18 cellular contexts compared by ENCODE assay signal in the genomic region with DNA sequence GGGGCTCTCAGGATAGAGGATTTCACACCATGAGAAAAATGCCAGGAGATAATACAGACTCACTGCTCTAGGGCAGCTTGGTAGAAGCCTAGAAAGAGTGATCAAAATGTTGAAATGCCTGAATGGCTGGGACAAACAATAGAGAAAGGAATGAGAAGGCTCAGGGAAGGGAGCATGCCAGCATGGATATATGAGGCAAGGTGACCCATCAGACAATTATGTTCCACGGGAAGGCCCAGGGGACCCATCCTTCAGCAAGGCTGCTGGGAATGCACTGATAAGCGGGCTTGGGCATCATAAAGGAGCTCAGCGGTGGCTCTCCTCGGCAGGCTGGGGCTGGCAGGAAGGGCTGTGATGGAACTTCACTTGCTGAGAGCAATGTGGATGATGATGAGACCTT. TPM values are rescaled to one million over a fixed set of nuclear protein-coding genes. Genes with fewer than 3 reads are reported as not detected.
DNase-seq lines count a peak whose midpoint lies in the region; ATAC-seq and TF ChIP-seq lines count a peak whose summit lies in the region.
"Had no signal": no experiment of that assay in that cellular context is flagged by ENCODE, and none has a peak within 500 bp of the region (broad histone marks: within the 10 kb centered on the region; RNA-seq: fewer than 3 reads in every experiment).

No MANE protein-coding gene starts in this region.

- H3K4me3 Mint-ChIP-seq in Calu3 (ENCODE audit: low read depth, unreplicated experiment): no peak overlapping the region
- no peak overlapping the region for H3K4me3 Mint-ChIP-seq in endothelial cell (ENCODE audit: unreplicated experiment)
- no peak overlapping the region for H3K4me3 Mint-ChIP-seq in CD4-positive, alpha-beta T cell
- H3K4me3 Mint-ChIP-seq: CD8-positive, alpha-beta memory T cell had no signal

- no peak for TF ChIP-seq CTCF in 22Rv1 (IDR thresholded peaks at IDR 0.05)
- no peak for TF ChIP-seq CTCF in Calu3 (IDR thresholded peaks at IDR 0.05; ENCODE audit: unreplicated experiment)
- TF ChIP-seq CTCF in endothelial cell (IDR thresholded peaks at IDR 0.05; ENCODE audit: unreplicated experiment): no peak
- TF ChIP-seq CTCF in CD4-positive, alpha-beta T cell (IDR thresholded peaks at IDR 0.05): no peak

- H3K79me1 ChIP-seq in trophoblast cell (ENCODE audit: low read length): no peaks in the 10 kb centered on the region

- H3K27ac Mint-ChIP-seq in Calu3 (ENCODE audit: unreplicated experiment) (peak overlapping the region; percentile 13), endothelial cell (ENCODE audit: unreplicated experiment) (peak overlapping the region; percentile 37)
- H3K27ac Mint-ChIP-seq in CD4-positive, alpha-beta T cell: no peak overlapping the region

- no peak for ATAC-seq in CD4-positive, alpha-beta T cell (ENCODE audit: poor library complexity)
- ATAC-seq in GM21786 (IDR thresholded peaks at IDR 0.05; ENCODE audit: unreplicated experiment) (no peak), HG02763 (IDR thresholded peaks at IDR 0.05; ENCODE audit: unreplicated experiment) (no peak)
- ATAC-seq: A549, HCT116 had no signal

- peaks cover 36% of the 10 kb centered on the region for H3K36me3 Mint-ChIP-seq in Calu3 (ENCODE audit: insufficient read depth, unreplicated experiment)
- H3K36me3 Mint-ChIP-seq in endothelial cell (ENCODE audit: low read depth, unreplicated experiment): peaks cover 27% of the 10 kb centered on the region
- peaks cover 68% of the 10 kb centered on the region for H3K36me3 Mint-ChIP-seq in CD4-positive, alpha-beta T cell (ENCODE audit: low read depth)

- H2BK120ac ChIP-seq in trophoblast cell (ENCODE audit: insufficient read depth, low read length, poor library complexity): no peak overlapping the region

- H3K18ac ChIP-seq in trophoblast cell (ENCODE audit: low read length): no peak overlapping the region

- no peak for DNase-seq in Calu3
- no peak for DNase-seq in endothelial cell (ENCODE audit: low spot score)
- DNase-seq in trophoblast cell: peak; percentile 92 to 96
- no peak for DNase-seq in CD4-positive, alpha-beta T cell
- DNase-seq in activated T-cell treated with anti-CD3 and anti-CD28 coated beads for 4 hours: no peak
- DNase-seq: BE2C; Caco-2; CD8-positive, alpha-beta memory T cell; DMS53; GM23248 had no signal

- H3K4me1 Mint-ChIP-seq in Calu3 (ENCODE audit: low read depth, unreplicated experiment) (no peaks in the 10 kb centered on the region), endothelial cell (ENCODE audit: unreplicated experiment) (no peaks in the 10 kb centered on the region)
- H3K4me1 Mint-ChIP-seq in CD4-positive, alpha-beta T cell (ENCODE audit: low read depth): no peaks in the 10 kb centered on the region

- no peak overlapping the region for H3K4ac ChIP-seq in trophoblast cell (ENCODE audit: low read depth, low read length)

- peaks cover 4% of the 10 kb centered on the region for H3K9me3 ChIP-seq in trophoblast cell (ENCODE audit: insufficient read depth, low read depth, low read length)
- H3K9me3 ChIP-seq in CD4-positive, alpha-beta T cell (ENCODE audit: control insufficient read depth, low read length): no peaks in the 10 kb centered on the region
- H3K9me3 ChIP-seq: A549, BE2C, Caco-2 had no signal

- no TSS peak for BruUV-seq in Calu3 (replicated peaks; lab: Mats Ljungman, UMichigan)

- no CpG with 5 or more reads among the region's 4 CpGs for WGBS in trophoblast cell (ENCODE audit: extremely low coverage, insufficient coverage, insufficient read length)

- H3K36me3 ChIP-seq in trophoblast cell (ENCODE audit: control insufficient read depth in 1 of 2, insufficient read depth in 2 of 2, low read length in 2 of 2): peaks cover 25 to 41% of the 10 kb centered on the region in 2 experiments
- H3K36me3 ChIP-seq: BE2C had no signal

- H3K4me1 ChIP-seq in trophoblast cell (ENCODE audit: control insufficient read depth in 1 of 2, insufficient read depth in 2 of 2, low read length in 2 of 2): no peaks in the 10 kb centered on the region
- H3K4me1 ChIP-seq: BE2C, Caco-2 had no signal

- no peak overlapping the region for H3K14ac ChIP-seq in trophoblast cell (ENCODE audit: low read length)

- no peak overlapping the region for H4K8ac ChIP-seq in trophoblast cell (ENCODE audit: low read depth, low read length)

- no peak overlapping the region for H4K12ac ChIP-seq in trophoblast cell (ENCODE audit: low read depth, low read length)

- H3K27me3 ChIP-seq in trophoblast cell (ENCODE audit: insufficient read depth, low read length): no peaks in the 10 kb centered on the region
- H3K27me3 ChIP-seq in CD4-positive, alpha-beta T cell (ENCODE audit: control insufficient read depth, insufficient read depth, low read length): no peaks in the 10 kb centered on the region
- H3K27me3 ChIP-seq: BE2C had no signal

- POLR2A ChIA-PET in CD4-positive, alpha-beta T cell (lab: Charles Lee): no interaction called here

- peak overlapping the region; percentile 46 for H3K27ac ChIP-seq in 22Rv1
- H3K27ac ChIP-seq in trophoblast cell (ENCODE audit: low read depth, low read length): no peak overlapping the region
- no peak overlapping the region for H3K27ac ChIP-seq in CD4-positive, alpha-beta T cell (ENCODE audit: low read depth, low read length)
- H3K27ac ChIP-seq: A549, C4-2B, GM23248, HL-60 had no signal

- H2BK5ac ChIP-seq in trophoblast cell (ENCODE audit: low read depth, low read length, poor library complexity): no peak overlapping the region

- no peaks in the 10 kb centered on the region for H3K27me3 Mint-ChIP-seq in Calu3 (ENCODE audit: unreplicated experiment)
- peaks cover 12% of the 10 kb centered on the region for H3K27me3 Mint-ChIP-seq in endothelial cell (ENCODE audit: unreplicated experiment)
- no peaks in the 10 kb centered on the region for H3K27me3 Mint-ChIP-seq in CD4-positive, alpha-beta T cell

- H3K9ac ChIP-seq in trophoblast cell (ENCODE audit: low read length): no peak overlapping the region
- H3K9ac ChIP-seq: GM23248 had no signal

- no peak overlapping the region for H3K4me3 ChIP-seq in trophoblast cell (ENCODE audit: low read depth, low read length)
- H3K4me3 ChIP-seq: A549, GM23248 had no signal

- no peaks in the 10 kb centered on the region for H3K79me2 ChIP-seq in trophoblast cell (ENCODE audit: control insufficient read depth, insufficient read depth, low read length, poor library complexity)

- CTCF ChIA-PET in Calu3 (lab: Charles Lee): no interaction called here
- CTCF ChIA-PET in CD4-positive, alpha-beta T cell (lab: Charles Lee): no interaction called here

- H3K23ac ChIP-seq in trophoblast cell (ENCODE audit: low read length): no peak overlapping the region

- no peak overlapping the region for H4K91ac ChIP-seq in trophoblast cell (ENCODE audit: low read depth, low read length)

- intact Hi-C loops in Calu3 (cut with micrococcal nuclease; ENCODE audit: unreplicated experiment): no loop called here
- intact Hi-C loops in CD4-positive, alpha-beta T cell (cut with DNase I, micrococcal nuclease): no loop called here

- H3K4me2 ChIP-seq in trophoblast cell (ENCODE audit: low read length): no peak overlapping the region
- H3K4me2 ChIP-seq: A549 had no signal

- H3K9me3 Mint-ChIP-seq in Calu3 (ENCODE audit: low read depth, unreplicated experiment) (no peaks in the 10 kb centered on the region), endothelial cell (ENCODE audit: unreplicated experiment) (no peaks in the 10 kb centered on the region)
- H3K9me3 Mint-ChIP-seq in CD4-positive, alpha-beta T cell: no peaks in the 10 kb centered on the region
- H3K9me3 Mint-ChIP-seq: CD8-positive, alpha-beta memory T cell had no signal

- H2AK5ac ChIP-seq in trophoblast cell (ENCODE audit: low read length): no peak overlapping the region

- no peak overlapping the region for H2AFZ ChIP-seq in trophoblast cell (ENCODE audit: insufficient read depth, low read length, poor library complexity)
- H2AFZ ChIP-seq: GM23248 had no signal

- H2BK12ac ChIP-seq in trophoblast cell (ENCODE audit: low read length): no peak overlapping the region

RNA-seq across cellular contexts. Expression of a gene that starts 12.2 kb away (rescaled TPM):
- total RNA-seq in Calu3 (2022) (33.4 and 36.7 TPM in 2 replicates), endothelial cell (ENCODE audit: unreplicated experiment) (30.1 TPM)
- 119 and 121 TPM in 2 replicates for polyA plus RNA-seq in trophoblast cell (2013)
- 10 to 100 TPM; 31.8 to 32.9 TPM for total RNA-seq in CD4-positive, alpha-beta T cell

RNA-seq across cellular contexts. Expression of a gene that starts 38.5 kb away (rescaled TPM):
- total RNA-seq in Calu3 (2022) (not detected in 2 replicates), endothelial cell (ENCODE audit: unreplicated experiment) (not detected)
- not detected in 2 replicates for polyA plus RNA-seq in trophoblast cell (2013)
- total RNA-seq in CD4-positive, alpha-beta T cell: not detected
- total RNA-seq: Caco-2; CD8-positive, alpha-beta memory T cell; GM23248 had no signal
- polyA plus RNA-seq: A549; AG04450; CD8-positive, alpha-beta memory T cell; GM23248 had no signal

Comparison
In these comparisons a context has a peak if more than half of its experiments do, and no peak if none do; other contexts are left out.
1. DNase-seq: peak in trophoblast cell (2 of 2); none in Calu3 (single experiment), endothelial cell (single experiment), CD4-positive, alpha-beta T cell (0 of 10) and activated T-cell treated with anti-CD3 and anti-CD28 coated beads for 4 hours (single experiment).